In genomic region chr16:8864480-8864879, GRCh38 we compare ENCODE assay signal across 12 cellular contexts. TPM values are rescaled to one million over a fixed set of nuclear protein-coding genes. Genes with fewer than 3 reads are reported as not detected.
DNase-seq lines count a peak whose midpoint lies in the region; TF ChIP-seq lines count a peak whose summit lies in the region.
"Had no signal": no experiment of that assay in that cellular context is flagged by ENCODE, and none has a peak within 500 bp of the region (broad histone marks: within the 10 kb centered on the region; RNA-seq: fewer than 3 reads in every experiment).

No MANE protein-coding gene starts in this region.

- peaks cover 69 to 88% (median 80%) of the 10 kb centered on the region in 11 experiments for H4K20me1 ChIP-seq in BLaER1 treated with 17β-estradiol and CSF1 and Interleukin-3, amounts not matched to agents 10 nM and 100 nM

- H3K36me3 Mint-ChIP-seq in HFFc6 (ENCODE audit: low read depth), result no peaks in the 10 kb centered on the region
- H3K36me3 Mint-ChIP-seq in nephron progenitor cell (ENCODE audit: low read depth), result peaks cover 4% of the 10 kb centered on the region

- H3K27me3 ChIP-seq in BLaER1 treated with 17β-estradiol and CSF1 and Interleukin-3, amounts not matched to agents 10 nM and 100 nM, result no peaks in the 10 kb centered on the region
- H3K27me3 ChIP-seq in ectodermal cell (ENCODE audit: control insufficient read depth, insufficient read depth, low read length, poor library complexity, severe bottlenecking), result no peaks in the 10 kb centered on the region
- H3K27me3 ChIP-seq in colonic mucosa, result no peaks in the 10 kb centered on the region

- no peaks in the 10 kb centered on the region for H3K9me3 Mint-ChIP-seq in HFFc6
- no peaks in the 10 kb centered on the region for H3K9me3 Mint-ChIP-seq in nephron progenitor cell

- peak overlapping the region in 9 of 11 experiments; percentile 13 to 95 (median 84); a peak in 17 of 22 replicates for H3K27ac ChIP-seq in BLaER1 treated with 17β-estradiol and CSF1 and Interleukin-3, amounts not matched to agents 10 nM and 100 nM
- peak overlapping the region; percentile 30 for H3K27ac ChIP-seq in ectodermal cell (ENCODE audit: insufficient read depth, low read depth, low read length, poor library complexity, severe bottlenecking)
- H3K27ac ChIP-seq in colonic mucosa, result no peak overlapping the region

- H3K4me1 ChIP-seq in BLaER1 treated with 17β-estradiol and CSF1 and Interleukin-3, amounts not matched to agents 10 nM and 100 nM, result peaks cover 61 to 81% (median 74%) of the 10 kb centered on the region in 10 experiments
- H3K4me1 ChIP-seq in ectodermal cell (ENCODE audit: control insufficient read depth, insufficient read depth, low read length) (peaks cover 32% of the 10 kb centered on the region), colonic mucosa (peaks cover 25% of the 10 kb centered on the region)

- peak overlapping the region; percentile 32; the same call in 1 of the 2 replicates for H3K27ac Mint-ChIP-seq in HFFc6
- H3K27ac Mint-ChIP-seq in nephron progenitor cell, result peak overlapping the region; percentile 87

- H3K4me3 ChIP-seq in BLaER1 treated with 17β-estradiol and CSF1 and Interleukin-3, amounts not matched to agents 10 nM and 100 nM, result peak overlapping the region in 8 of 10 experiments; percentile 43 to 94 (median 74); a peak in 17 of 20 replicates
- H3K4me3 ChIP-seq in ectodermal cell (ENCODE audit: insufficient read depth, low read depth, low read length) (no peak overlapping the region), colonic mucosa (no peak overlapping the region)

- no peak for TF ChIP-seq CTCF in HFFc6 (IDR thresholded peaks at IDR 0.05)
- no peak for TF ChIP-seq CTCF in nephron progenitor cell (IDR thresholded peaks at IDR 0.05)
- no peak for TF ChIP-seq CTCF in colonic mucosa (IDR thresholded peaks at IDR 0.05)

- H3K4me3 Mint-ChIP-seq in HFFc6 (no peak overlapping the region), nephron progenitor cell (peak overlapping the region; percentile 13)

- no peaks in the 10 kb centered on the region for H3K9me3 ChIP-seq in BLaER1 treated with 17β-estradiol and CSF1 and Interleukin-3, amounts not matched to agents 10 nM and 100 nM (replicated peaks in 1 of 11)
- H3K9me3 ChIP-seq in ectodermal cell (ENCODE audit: control insufficient read depth, low read length) (no peaks in the 10 kb centered on the region), colonic mucosa (no peaks in the 10 kb centered on the region)
- H3K9me3 ChIP-seq: SK-N-SH had no signal

- DNase-seq in HFFc6, result no peak
- no peak for DNase-seq in nephron progenitor cell
- no peak for DNase-seq in colonic mucosa
- DNase-seq in COLO668 (lab: John Stamatoyannopoulos, UW; ENCODE audit: unreplicated experiment), result no peak
- no peak for DNase-seq in NCI-H1694 treated with DMSO at 0.1 percent for 48 hours (lab: John Stamatoyannopoulos, UW)
- DNase-seq in hippocampal formation (lab: John Stamatoyannopoulos, UW), result no peak
- DNase-seq: activated CD8-positive, alpha-beta memory T cell treated with anti-CD3 and anti-CD28 coated beads, Interleukin-2, amount 50 U/mL, for 4 hours; NCI-H345; SK-N-SH had no signal

- intact Hi-C loops in colonic mucosa (cut with DNase I), result no loop called here

- peak overlapping the region; percentile 22 to 94 (median 90); a peak in 21 of 22 replicates for H3K9ac ChIP-seq in BLaER1 treated with 17β-estradiol and CSF1 and Interleukin-3, amounts not matched to agents 10 nM and 100 nM
- no peak overlapping the region for H3K9ac ChIP-seq in colonic mucosa (ENCODE audit: low read depth in 2 of 2, low read length in 2 of 2)
- H3K9ac ChIP-seq: SK-N-SH had no signal

- H3K4me1 Mint-ChIP-seq in HFFc6 (ENCODE audit: low read depth) (peaks cover 61% of the 10 kb centered on the region), nephron progenitor cell (peaks cover 69% of the 10 kb centered on the region)

- H3K4me2 ChIP-seq in BLaER1 treated with 17β-estradiol and CSF1 and Interleukin-3, amounts not matched to agents 10 nM and 100 nM, result peak overlapping the region; percentile 94 to 100 (median 99)
- H3K4me2 ChIP-seq: SK-N-SH had no signal

- peaks cover 0 to 56% (median 22%) of the 10 kb centered on the region in 11 experiments; a peak in 14 of 22 replicates for H3K36me3 ChIP-seq in BLaER1 treated with 17β-estradiol and CSF1 and Interleukin-3, amounts not matched to agents 10 nM and 100 nM
- H3K36me3 ChIP-seq in ectodermal cell (ENCODE audit: control insufficient read depth, insufficient read depth, low read length) (no peaks in the 10 kb centered on the region), colonic mucosa (no peaks in the 10 kb centered on the region)

- WGBS in ectodermal cell, 2 experiments, result 56 to 62% methylated on average over 11 of the region's 11 CpGs

- peaks cover 14% of the 10 kb centered on the region for H3K27me3 Mint-ChIP-seq in HFFc6 (ENCODE audit: insufficient read depth)
- peaks cover 3% of the 10 kb centered on the region for H3K27me3 Mint-ChIP-seq in nephron progenitor cell (ENCODE audit: low read depth, poor library complexity)

RNA-seq across cellular contexts. Expression of gene CARHSP1, which starts 4.3 kb away (rescaled TPM):
- total RNA-seq in HFFc6 (2021; fragmentation: NEBNext Ultra II Directional; extraction: Animal tissue kit (Norgen Biotek cat#: 25700)), result 100 to 1,000 TPM in 3 of 6 experiments, 10 to 100 TPM in 3; 91.4 to 114 (median 97.9) TPM
- 212 TPM for polyA plus RNA-seq in ectodermal cell (2013, experiment 1 of 4)
- polyA plus RNA-seq in ectodermal cell (2013, experiment 2 of 4), result 243 TPM
- polyA plus RNA-seq in ectodermal cell (2013, experiment 3 of 4), result 154 TPM
- polyA plus RNA-seq in ectodermal cell (2013, experiment 4 of 4), result 191 TPM
- total RNA-seq in colonic mucosa, result 10 to 100 TPM; 75.7 to 77.9 TPM

RNA-seq across cellular contexts. Expression of gene LITAFD, which starts 17.7 kb away (rescaled TPM):
- total RNA-seq in HFFc6 (2021; fragmentation: NEBNext Ultra II Directional; extraction: Animal tissue kit (Norgen Biotek cat#: 25700)), result not detected
- polyA plus RNA-seq in ectodermal cell (2013, experiment 1 of 4), result not detected
- polyA plus RNA-seq in ectodermal cell (2013, experiment 2 of 4), result not detected
- not detected for polyA plus RNA-seq in ectodermal cell (2013, experiment 3 of 4)
- not detected for polyA plus RNA-seq in ectodermal cell (2013, experiment 4 of 4)
- total RNA-seq in colonic mucosa, result not detected
- total RNA-seq: dermis microvascular lymphatic vessel endothelial cell had no signal
- polyA plus RNA-seq: SK-N-SH had no signal

Comparison
In these comparisons a context has a peak if more than half of its experiments do, and no peak if none do; other contexts are left out.
1. H3K4me3 ChIP-seq: peak in BLaER1 treated with 17β-estradiol and CSF1 and Interleukin-3, amounts not matched to agents 10 nM and 100 nM (8 of 10); none in ectodermal cell (single experiment) and colonic mucosa (single experiment).
2. H3K9ac ChIP-seq: peak in BLaER1 treated with 17β-estradiol and CSF1 and Interleukin-3, amounts not matched to agents 10 nM and 100 nM (11 of 11); none in colonic mucosa (0 of 2).